In genomic region chr7:31735991-31736982, GRCh38 we compare ENCODE assay signal across 8 cellular contexts. TPM values are rescaled to one million over a fixed set of nuclear protein-coding genes. Genes with fewer than 3 reads are reported as not detected.
DNase-seq lines count a peak whose midpoint lies in the region; ATAC-seq and TF ChIP-seq lines count a peak whose summit lies in the region.

No MANE protein-coding gene starts in this region.

- H3K4me3 ChIP-seq in gastrocnemius medialis, result no peak overlapping the region

- H3K27ac Mint-ChIP-seq in activated CD8-positive, alpha-beta memory T cell treated with anti-CD3 and anti-CD28 coated beads, Interleukin-2, amount 10 ng/mL, durations not matched to agents 7 days and 5 days, result no peak overlapping the region

- no peaks in the 10 kb centered on the region for H3K27me3 Mint-ChIP-seq in activated CD8-positive, alpha-beta memory T cell treated with anti-CD3 and anti-CD28 coated beads, Interleukin-2, amount 10 ng/mL, durations not matched to agents 7 days and 5 days

- TF ChIP-seq CTCF in gastrocnemius medialis (IDR thresholded peaks at IDR 0.05 in 4 of 5, conservative IDR thresholded peaks at IDR 0.05 in 1 of 5), result peak; percentile 12 to 63 (median 51)

- no peak for ATAC-seq in activated CD8-positive, alpha-beta memory T cell treated with anti-CD3 and anti-CD28 coated beads, Interleukin-2, amount 10 ng/mL, durations not matched to agents 7 days and 5 days
- peak; percentile 64 for ATAC-seq in HG03432 (IDR thresholded peaks at IDR 0.05; ENCODE audit: unreplicated experiment)
- ATAC-seq in gastrocnemius medialis, result no peak
- no peak for ATAC-seq in GM18858 (IDR thresholded peaks at IDR 0.05; ENCODE audit: unreplicated experiment)

- H3K27me3 ChIP-seq in gastrocnemius medialis, result no peaks in the 10 kb centered on the region

- TF ChIP-seq POLR2A in gastrocnemius medialis (IDR thresholded peaks at IDR 0.05), result no peak

- no peaks in the 10 kb centered on the region for H3K4me1 Mint-ChIP-seq in activated CD8-positive, alpha-beta memory T cell treated with anti-CD3 and anti-CD28 coated beads, Interleukin-2, amount 10 ng/mL, durations not matched to agents 7 days and 5 days

- peak; percentile 58 for DNase-seq in activated CD8-positive, alpha-beta memory T cell treated with anti-CD3 and anti-CD28 coated beads, Interleukin-2, amount 50 U/mL, for 48 hours
- no peak for DNase-seq in activated CD8-positive, alpha-beta memory T cell treated with anti-CD3 and anti-CD28 coated beads, Interleukin-2, amount 10 ng/mL, durations not matched to agents 7 days and 5 days
- DNase-seq in NCI-H510A (lab: John Stamatoyannopoulos, UW) (peak; percentile 41), anterior cingulate cortex (lab: John Stamatoyannopoulos, UW) (peak in 55 of 58 donors; percentile 3 to 79 (median 53)), hepatic stellate cell (ENCODE audit: low spot score) (peak; percentile 50), gastrocnemius medialis (no peak)

- intact Hi-C loops in gastrocnemius medialis (cut with DNase I; ENCODE audit: low total_unique reads), result no loop called here

- no peaks in the 10 kb centered on the region for H3K9me3 ChIP-seq in gastrocnemius medialis

- H3K4me3 Mint-ChIP-seq in activated CD8-positive, alpha-beta memory T cell treated with anti-CD3 and anti-CD28 coated beads, Interleukin-2, amount 10 ng/mL, durations not matched to agents 7 days and 5 days, result no peak overlapping the region

- no peaks in the 10 kb centered on the region for H3K4me1 ChIP-seq in gastrocnemius medialis

- no peaks in the 10 kb centered on the region for H3K36me3 Mint-ChIP-seq in activated CD8-positive, alpha-beta memory T cell treated with anti-CD3 and anti-CD28 coated beads, Interleukin-2, amount 10 ng/mL, durations not matched to agents 7 days and 5 days

- H3K27ac ChIP-seq in gastrocnemius medialis, result no peak overlapping the region

- peaks cover 2% of the 10 kb centered on the region for H3K9me3 Mint-ChIP-seq in activated CD8-positive, alpha-beta memory T cell treated with anti-CD3 and anti-CD28 coated beads, Interleukin-2, amount 10 ng/mL, durations not matched to agents 7 days and 5 days (ENCODE audit: low read depth)

- CTCF ChIA-PET in activated CD8-positive, alpha-beta memory T cell treated with anti-CD3 and anti-CD28 coated beads, Interleukin-2, amount 10 ng/mL, durations not matched to agents 7 days and 5 days (lab: Charles Lee), result interaction anchor here (0.9 kb wide), 1 partner anchor 291 kb away, joined by 3 read pairs; no protein-coding TSS in a partner anchor

- in situ Hi-C loops in gastrocnemius medialis (cut with MboI; ENCODE audit: low sequenced_read_pairs in 4 of 4), result loop anchor here in 3 of 4 donors (25.0 kb wide), 4 partner anchors 476 to 751 kb away; partner anchors contain the start of genes AVL9 (in 1 of the 3) and LSM5 (in 1 of the 3)

- H3K36me3 ChIP-seq in gastrocnemius medialis, result no peaks in the 10 kb centered on the region

RNA-seq across cellular contexts. Expression of gene PPP1R17, which starts 49.3 kb away (rescaled TPM):
- total RNA-seq in activated CD8-positive, alpha-beta memory T cell treated with anti-CD3 and anti-CD28 coated beads, Interleukin-2, amount 10 ng/mL, durations not matched to agents 7 days and 5 days, result not detected
- not detected for total RNA-seq in gastrocnemius medialis

Comparison
In these comparisons a context has a peak if more than half of its experiments do, and no peak if none do; other contexts are left out.
1. DNase-seq: peak in activated CD8-positive, alpha-beta memory T cell treated with anti-CD3 and anti-CD28 coated beads, Interleukin-2, amount 50 U/mL, for 48 hours (single experiment), NCI-H510A (single experiment), anterior cingulate cortex (55 of 58) and hepatic stellate cell (single experiment); none in activated CD8-positive, alpha-beta memory T cell treated with anti-CD3 and anti-CD28 coated beads, Interleukin-2, amount 10 ng/mL, durations not matched to agents 7 days and 5 days (single experiment) and gastrocnemius medialis (0 of 2).